8 cellular contexts compared by ENCODE assay signal in genomic region chr5:100535060-100536005, GRCh38. TPM values are rescaled to one million over a fixed set of nuclear protein-coding genes. Genes with fewer than 3 reads are reported as not detected.
DNase-seq lines count a peak whose midpoint lies in the region; ATAC-seq, FAIRE-seq and TF ChIP-seq lines count a peak whose summit lies in the region.

Gene FAM174A (plus strand): TSS chr5:100535374. CDS start chr5:100535531, 157 bp downstream.

- H3K9me3 ChIP-seq in left ventricle myocardium inferior (replicated peaks): peaks cover 19% of the 10 kb centered on the region
- H3K9me3 ChIP-seq in prostate gland: no peaks in the 10 kb centered on the region

- TF ChIP-seq POLR2A in GM12892 (IDR thresholded peaks at IDR 0.05; ENCODE audit: low read depth, low read length): peak; percentile 80
- TF ChIP-seq POLR2A in prostate gland (IDR thresholded peaks at IDR 0.05): peak; percentile 63

- FAIRE-seq in GM12892 (lab: Jason Lieb, UNC): peak; percentile 99

- peak within 1 kb of the TSS; percentile 77 for H3K4me3 ChIP-seq in left ventricle myocardium inferior
- peak within 1 kb of the TSS; percentile 49 to 70 for H3K4me3 ChIP-seq in prostate gland
- peak within 1 kb of the TSS; percentile 81 for H3K4me3 ChIP-seq in urinary bladder (ENCODE audit: low read depth, low read length)

- H3K27me3 ChIP-seq in left ventricle myocardium inferior (ENCODE audit: low read depth): no peaks in the 10 kb centered on the region
- no peaks in the 10 kb centered on the region for H3K27me3 ChIP-seq in prostate gland (replicated peaks; ENCODE audit: insufficient read depth)

- peak; percentile 97 for ATAC-seq in HG02852 (IDR thresholded peaks at IDR 0.05; ENCODE audit: unreplicated experiment)

- H3K36me3 ChIP-seq in left ventricle myocardium inferior (peaks cover 15% of the 10 kb centered on the region), prostate gland (no peaks in the 10 kb centered on the region), urinary bladder (ENCODE audit: insufficient read depth) (no peaks in the 10 kb centered on the region)

- intact Hi-C loops in left ventricle myocardium inferior (cut with micrococcal nuclease) (no loop called here), prostate gland (cut with DNase I) (no loop called here)

- peaks cover 45% of the 10 kb centered on the region for H3K4me1 ChIP-seq in left ventricle myocardium inferior
- H3K4me1 ChIP-seq in prostate gland (replicated peaks): no peaks in the 10 kb centered on the region
- H3K4me1 ChIP-seq in urinary bladder (ENCODE audit: insufficient read depth): no peaks in the 10 kb centered on the region

- 1% methylated on average over 60 of the region's 62 CpGs for WGBS in prostate gland
- under 1% methylated on average over 62 of the region's 62 CpGs for WGBS in urinary bladder

- peak; percentile 40 for DNase-seq in GM12892 (ENCODE audit: insufficient read length)
- DNase-seq in NCI-H146 (lab: John Stamatoyannopoulos, UW): peak; percentile 94
- DNase-seq in T-helper 1 cell: peak; percentile 88 to 96 (median 91)
- peak; percentile 73 to 97 (median 91) for DNase-seq in amygdala (lab: John Stamatoyannopoulos, UW)
- peak; percentile 94 for DNase-seq in left ventricle myocardium inferior
- DNase-seq in prostate gland (ENCODE audit: low spot score): peak; percentile 94

- peak within 1 kb of the TSS; percentile 93 for H3K27ac ChIP-seq in left ventricle myocardium inferior (replicated peaks)
- H3K27ac ChIP-seq in prostate gland: peak within 1 kb of the TSS; percentile 68 to 79
- H3K27ac ChIP-seq in urinary bladder (ENCODE audit: low read depth): peak within 1 kb of the TSS; percentile 78

- no peak for TF ChIP-seq CTCF in left ventricle myocardium inferior (IDR thresholded peaks at IDR 0.05; ENCODE audit: borderline replicate concordance)
- no peak for TF ChIP-seq CTCF in prostate gland (IDR thresholded peaks at IDR 0.05)

RNA-seq across cellular contexts. Expression of gene FAM174A, which starts in this region (rescaled TPM):
- 6.5 TPM for polyA plus RNA-seq in GM12892 (2012; ENCODE audit: missing spikeins)
- total RNA-seq in left ventricle myocardium inferior (20.6 TPM), prostate gland (10 to 100 TPM; 41.6 to 74.5 TPM), urinary bladder (17.7 TPM)
- polyA plus RNA-seq in urinary bladder: 50.2 TPM

Comparison
In these comparisons a context has a peak if more than half of its experiments do, and no peak if none do; other contexts are left out.
1. Peak in every context shown above with its lines: DNase-seq, ATAC-seq, H3K4me3 ChIP-seq and H3K27ac ChIP-seq.
2. DNase-seq: peak in every context shown above with its lines; median percentile 94 in NCI-H146; 94 in left ventricle myocardium inferior; 94 in prostate gland; 91 in T-helper 1 cell; 91 in amygdala; 40 in GM12892.